In the genomic region with DNA sequence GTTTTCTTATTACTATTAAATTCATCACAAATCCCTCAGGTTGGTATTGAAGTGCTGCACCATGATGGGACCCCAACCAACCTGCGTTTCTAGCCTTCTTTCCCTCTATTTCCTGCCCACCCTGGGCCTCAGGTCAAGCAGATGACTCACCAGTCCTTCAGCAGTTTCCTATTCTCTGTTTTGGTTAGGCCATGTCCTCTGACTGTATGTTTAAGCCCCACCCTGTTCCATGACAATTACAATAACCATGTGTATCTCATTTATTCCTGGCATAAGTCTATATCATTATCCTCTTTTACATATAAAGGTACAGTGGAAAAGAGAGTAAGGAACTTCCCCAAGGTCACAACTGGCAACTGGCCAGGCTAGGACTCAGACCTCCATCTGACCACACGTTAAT, we compare ENCODE assay signal across 22 cellular contexts.
"Had no signal": no experiment of that assay in that cellular context is flagged by ENCODE, and none has a peak within 500 bp of the region (broad histone marks: within the 10 kb centered on the region; RNA-seq: fewer than 3 reads in every experiment).

No MANE protein-coding gene starts in this region.

- FAIRE-seq: frontal cortex had no signal

- H3K27ac Mint-ChIP-seq: activated naive CD4-positive, alpha-beta T cell treated with anti-CD3 and anti-CD28 coated beads, Interleukin-2, amount 50 U/mL, for 24 hours; activated T-cell treated with anti-CD3 and anti-CD28 coated beads, Interleukin-2, amount 50 U/mL, for 72 hours; naive thymus-derived CD4-positive, alpha-beta T cell; T-cell had no signal

- H3K27me3 ChIP-seq: right atrium auricular region had no signal

- H3K9me3 ChIP-seq: prostate gland, right atrium auricular region had no signal

- H3K9me3 Mint-ChIP-seq: activated naive CD4-positive, alpha-beta T cell treated with anti-CD3 and anti-CD28 coated beads, Interleukin-2, amount 50 U/mL, for 24 hours; activated T-cell treated with anti-CD3 and anti-CD28 coated beads, Interleukin-2, amount 50 U/mL, for 72 hours; T-cell had no signal

- H3K36me3 ChIP-seq: cardiac muscle cell, prostate gland, right atrium auricular region had no signal

- H3K36me3 Mint-ChIP-seq: activated naive CD4-positive, alpha-beta T cell treated with anti-CD3 and anti-CD28 coated beads, Interleukin-2, amount 50 U/mL, for 24 hours; naive thymus-derived CD4-positive, alpha-beta T cell; T-cell had no signal

- H3K4me3 Mint-ChIP-seq: activated naive CD4-positive, alpha-beta T cell treated with anti-CD3 and anti-CD28 coated beads, Interleukin-2, amount 50 U/mL, for 24 hours; activated T-cell treated with anti-CD3 and anti-CD28 coated beads, Interleukin-2, amount 50 U/mL, for 72 hours; naive thymus-derived CD4-positive, alpha-beta T cell; T-cell had no signal

- H3K4me1 ChIP-seq: prostate gland had no signal

- H3K27ac ChIP-seq: cardiac muscle cell, prostate gland, right atrium auricular region had no signal

- H3K4me3 ChIP-seq: cardiac muscle cell, prostate gland, right atrium auricular region had no signal

- DNase-seq: activated CD4-positive, alpha-beta T cell treated with anti-CD3 and anti-CD28 coated beads, Interleukin-2, amount 50 U/mL, for 1 hour; activated CD4-positive, CD25-positive, alpha-beta regulatory T cell treated with anti-CD3 and anti-CD28 coated beads, Interleukin-2, amount 50 U/mL, for 72 hours; activated CD8-positive, alpha-beta memory T cell treated with anti-CD3 and anti-CD28 coated beads for 24 hours; activated CD8-positive, alpha-beta memory T cell treated with anti-CD3 and anti-CD28 coated beads, Interleukin-2, amount 50 U/mL, for 48 hours; activated gamma-delta T cell; activated T-cell treated with anti-CD3 and anti-CD28 coated beads, Interleukin-2, amount 50 U/mL, for 72 hours; dermis blood vessel endothelial cell; effector memory CD4-positive, alpha-beta T cell; head of caudate nucleus; left ventricle myocardium superior; mesenchymal stem cell; naive thymus-derived CD4-positive, alpha-beta T cell; stimulated activated CD4-positive, alpha-beta T cell treated with anti-CD3 and anti-CD28 coated beads, Interleukin-2, amount 100 ng/mL, for 24 hours; stimulated activated naive CD8-positive, alpha-beta T cell treated with anti-CD3 and anti-CD28 coated beads, Interleukin-15, Interleukin-2, amounts not matched to agents 100 U/mL and 50 U/mL, for 24 hours; T-cell; T1000; trophoblast cell had no signal

- ATAC-seq: activated T-cell treated with anti-CD3 and anti-CD28 coated beads, Interleukin-2, amount 50 U/mL, for 72 hours; left ventricle myocardium superior; naive thymus-derived CD4-positive, alpha-beta T cell; stimulated activated naive CD8-positive, alpha-beta T cell treated with anti-CD3 and anti-CD28 coated beads, Interleukin-15, Interleukin-2, amounts not matched to agents 100 U/mL and 50 U/mL, for 24 hours; T-cell had no signal
